ENCODE assay signal across 1 cellular context in genomic region chr5:75666801-75667200, GRCh38.
A peak's percentile ranks its signal among the peaks of the same experiment; 100 is the strongest.
TF ChIP-seq lines count a peak whose summit lies in the region.

No MANE protein-coding gene starts in this region.

TF ChIP-seq in HepG2, 621 proteins besides CTCF, POLR2A, EP300 and RAD21:
- TF ChIP-seq HINFP (CRISPR knock-in tag; IDR thresholded peaks at IDR 0.05; ENCODE audit: low read depth) (no peak), STAG1 (CRISPR knock-in tag; IDR thresholded peaks at IDR 0.05) (peak; percentile 14; the same call in 1 of the 2 replicates)
